Comparison of ENCODE assay signal across 12 cellular contexts in the genomic region with DNA sequence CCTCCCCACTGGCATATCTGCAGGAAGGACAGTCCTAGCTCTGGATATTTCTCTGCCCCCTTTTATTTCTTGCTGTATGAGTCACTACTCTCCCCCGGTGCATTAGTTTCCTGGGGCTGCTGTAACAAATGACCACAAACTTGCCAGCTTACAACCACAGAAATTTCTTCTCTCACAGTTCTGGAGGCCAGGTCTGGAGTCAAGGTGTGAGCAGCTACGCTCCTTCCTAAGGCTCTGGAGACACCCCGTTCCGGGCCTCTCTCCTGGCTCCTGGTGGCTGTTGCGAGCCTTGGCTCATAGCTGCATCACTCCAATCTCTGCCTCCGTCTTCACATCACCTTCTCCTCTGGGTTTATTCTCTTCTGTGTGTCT. TPM values are rescaled to one million over a fixed set of nuclear protein-coding genes. Genes with fewer than 3 reads are reported as not detected.
DNase-seq lines count a peak whose midpoint lies in the region; ATAC-seq, FAIRE-seq and TF ChIP-seq lines count a peak whose summit lies in the region.
"Had no signal": no experiment of that assay in that cellular context is flagged by ENCODE, and none has a peak within 500 bp of the region (broad histone marks: within the 10 kb centered on the region; RNA-seq: fewer than 3 reads in every experiment).

No MANE protein-coding gene starts in this region.

- no peaks in the 10 kb centered on the region for H4K20me1 ChIP-seq in KMS-11 (ENCODE audit: insufficient read depth)
- H4K20me1 ChIP-seq in keratinocyte (ENCODE audit: control insufficient read depth, extremely low read depth, insufficient read depth, low read length), result peaks cover 2% of the 10 kb centered on the region

- no peak overlapping the region for H3K27ac ChIP-seq in KMS-11
- H3K27ac ChIP-seq in keratinocyte (ENCODE audit: control insufficient read depth, insufficient read depth, low read length), result no peak overlapping the region

- no peaks in the 10 kb centered on the region for H3K9me1 ChIP-seq in keratinocyte (ENCODE audit: control insufficient read depth, extremely low read depth, insufficient read depth, low read length)

- TF ChIP-seq CTCF in KMS-11 (conservative IDR thresholded peaks at IDR 0.05; ENCODE audit: low read depth, low read length), result no peak
- no peak for TF ChIP-seq CTCF in keratinocyte (optimal IDR thresholded peaks at IDR 0.05 in 1 of 3, IDR thresholded peaks at IDR 0.05 in 1 of 3, conservative IDR thresholded peaks at IDR 0.05 in 1 of 3; ENCODE audit: extremely low read depth in 1 of 3, insufficient read depth in 2 of 3, low read length in 3 of 3)

- no peak for FAIRE-seq in keratinocyte (lab: Jason Lieb, UNC)

- H3K4me3 ChIP-seq in KMS-11 (IDR thresholded peaks at IDR 0.05; ENCODE audit: insufficient read depth, low read depth, low read length) (no peak overlapping the region), keratinocyte (ENCODE audit: control insufficient read depth in 2 of 3, extremely low read depth in 1 of 3, insufficient read depth in 2 of 3, low read depth in 1 of 3, low read length in 3 of 3) (no peak overlapping the region)

- in situ Hi-C loops in ACHN (cut with HindIII; ENCODE audit: low pct_ligation_motif_present, low pct_unique_long_range_greater_than_20kb, low sequenced_read_pairs), result no loop called here

- ATAC-seq in GM18870 (IDR thresholded peaks at IDR 0.05; ENCODE audit: unreplicated experiment), result no peak
- no peak for ATAC-seq in activated CD4-positive, CD25-positive, alpha-beta regulatory T cell treated with anti-CD3 and anti-CD28 coated beads, Interleukin-2, amount 50 U/mL, for 24 hours
- ATAC-seq: activated naive CD4-positive, alpha-beta T cell treated with anti-CD3 and anti-CD28 coated beads, Interleukin-2, amount 50 U/mL, for 72 hours had no signal

- no peak overlapping the region for H2AFZ ChIP-seq in KMS-11 (ENCODE audit: low read depth)
- no peak overlapping the region for H2AFZ ChIP-seq in keratinocyte (ENCODE audit: control insufficient read depth, low read length)

- H3K79me2 ChIP-seq in KMS-11 (ENCODE audit: insufficient read depth, low read depth), result peaks cover 15% of the 10 kb centered on the region; the same call in 1 of the 2 replicates
- H3K79me2 ChIP-seq in keratinocyte (ENCODE audit: control insufficient read depth, insufficient read depth, low read length), result peaks cover 16% of the 10 kb centered on the region

- H3K36me3 ChIP-seq in KMS-11 (ENCODE audit: insufficient read depth) (no peaks in the 10 kb centered on the region), keratinocyte (ENCODE audit: control insufficient read depth in 2 of 2, extremely low read depth in 1 of 2, insufficient read depth in 2 of 2, low read length in 2 of 2) (no peaks in the 10 kb centered on the region)

- H3K9ac ChIP-seq in KMS-11, result no peak overlapping the region
- H3K9ac ChIP-seq in keratinocyte (ENCODE audit: control insufficient read depth, extremely low read depth, insufficient read depth, low read length), result no peak overlapping the region

- H3K27me3 ChIP-seq in KMS-11 (ENCODE audit: insufficient read depth, low read depth), result no peaks in the 10 kb centered on the region
- H3K27me3 ChIP-seq in keratinocyte (ENCODE audit: control insufficient read depth, extremely low read depth, insufficient read depth, low read length), result no peaks in the 10 kb centered on the region

- peak; percentile 49 for DNase-seq in AG08395 (ENCODE audit: low spot score)
- DNase-seq in astrocyte of the hippocampus (ENCODE audit: low read depth, low spot score), result peak; percentile 89
- no peak for DNase-seq in keratinocyte (ENCODE audit: low read depth, low spot score)
- no peak for DNase-seq in ACHN
- DNase-seq in NCI-H526 (lab: John Stamatoyannopoulos, UW), result no peak
- DNase-seq: glutamatergic neuron, NCI-H2029 treated with DMSO at 0.1 percent for 48 hours, retina had no signal

- H3K4me1 ChIP-seq in KMS-11 (ENCODE audit: low read depth, poor library complexity, severe bottlenecking) (peaks cover 52% of the 10 kb centered on the region), keratinocyte (ENCODE audit: control insufficient read depth, extremely low read depth, insufficient read depth, low read length) (no peaks in the 10 kb centered on the region)

- no peaks in the 10 kb centered on the region for H3K9me3 ChIP-seq in keratinocyte (ENCODE audit: control insufficient read depth, low read depth, low read length)

- dilution Hi-C loops in keratinocyte (cut with MboI; ENCODE audit: extremely low pct_ligation_motif_present, low sequenced_read_pairs), result no loop called here

- H3K4me2 ChIP-seq in KMS-11 (peak overlapping the region; percentile 31; the same call in 1 of the 2 replicates), keratinocyte (ENCODE audit: control insufficient read depth, extremely low read depth, insufficient read depth, low read depth, low read length) (peak overlapping the region; percentile 22)

RNA-seq across cellular contexts. Expression of a gene that starts 34.1 kb away (rescaled TPM):
- polyA plus RNA-seq in keratinocyte, result 42.3 to 90.7 TPM (median 54.5 TPM) in 3 replicates
- 29.5 TPM for polyA plus RNA-seq in keratinocyte (2011; ENCODE audit: low read depth)
- 23.8 and 32.1 TPM in 2 replicates for polyA plus RNA-seq in keratinocyte (2011; cell fraction: cytosol; rRNA removed)
- polyA plus RNA-seq in keratinocyte (2011; cell fraction: nucleus; rRNA removed), result 287 and 313 TPM in 2 replicates
- polyA plus RNA-seq in keratinocyte (2012; ENCODE audit: low replicate concordance), result 16.3 and 29.1 TPM in 2 replicates
- 21.8 to 86.0 TPM (median 76.7 TPM) in 3 replicates for polyA minus RNA-seq in keratinocyte
- 22.8 TPM for polyA minus RNA-seq in keratinocyte (2011; cell fraction: cytosol; rRNA and poly(A)+ RNA removed)
- 113 and 244 TPM in 2 replicates for polyA minus RNA-seq in keratinocyte (2011; cell fraction: nucleus; rRNA and poly(A)+ RNA removed)

Comparison
In these comparisons a context has a peak if more than half of its experiments do, and no peak if none do; other contexts are left out.
1. DNase-seq: peak in AG08395 (single experiment) and astrocyte of the hippocampus (single experiment); none in keratinocyte (single experiment), ACHN (single experiment) and NCI-H526 (0 of 2).